Comparison of ENCODE assay signal across 15 cellular contexts in the genomic region with DNA sequence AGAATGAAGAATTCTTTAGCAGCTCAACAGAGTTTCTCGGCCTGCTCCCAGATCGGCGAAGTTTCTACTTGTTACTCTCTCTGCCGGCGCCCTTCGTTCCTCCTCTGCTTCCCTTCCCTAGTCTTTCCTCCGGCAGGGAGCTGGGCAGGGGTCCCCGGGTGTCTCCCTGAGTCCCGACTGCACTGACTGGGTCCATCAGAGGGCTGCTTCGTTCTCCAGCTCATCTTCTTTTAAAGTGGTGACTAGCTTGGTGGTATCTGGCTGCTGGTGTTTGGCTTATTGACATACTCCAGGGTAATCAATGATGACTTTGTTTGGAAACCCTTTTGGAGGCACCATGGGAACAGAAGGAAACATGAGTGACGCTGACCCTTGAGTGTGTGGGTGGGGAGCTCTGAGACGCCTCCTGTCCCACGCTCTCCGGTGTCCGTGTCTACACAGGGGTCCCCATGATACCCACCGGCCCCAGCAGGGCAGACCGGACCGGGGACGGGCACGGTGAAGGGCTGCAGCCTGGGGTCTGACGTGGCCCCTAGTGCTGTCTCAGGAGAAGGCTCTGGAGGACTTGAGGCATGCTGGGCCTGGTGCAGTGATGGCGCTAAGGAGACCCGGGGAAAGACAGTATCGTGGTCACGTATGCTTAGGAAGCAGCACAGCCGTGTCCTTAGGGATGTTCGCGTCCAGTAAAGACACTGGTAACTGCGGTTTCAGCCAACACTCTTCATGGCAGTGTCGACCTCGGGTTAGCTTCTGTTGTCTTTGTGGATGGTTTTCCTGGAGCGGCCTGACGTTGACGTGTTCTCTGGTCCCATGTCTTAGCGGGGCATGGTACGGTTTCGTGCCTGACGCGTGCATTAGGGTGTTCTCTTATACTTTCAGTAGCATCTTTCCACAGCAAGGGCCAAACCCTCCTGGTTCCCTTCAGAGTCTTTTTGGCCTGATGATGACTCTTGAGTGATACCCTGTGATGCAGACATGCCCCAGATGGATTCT. TPM values are rescaled to one million over a fixed set of nuclear protein-coding genes. Genes with fewer than 3 reads are reported as not detected.
DNase-seq lines count a peak whose midpoint lies in the region; ATAC-seq and TF ChIP-seq lines count a peak whose summit lies in the region.
"Had no signal": no experiment of that assay in that cellular context is flagged by ENCODE, and none has a peak within 500 bp of the region (broad histone marks: within the 10 kb centered on the region; RNA-seq: fewer than 3 reads in every experiment).

No MANE protein-coding gene starts in this region.

- no peaks in the 10 kb centered on the region for H3K79me1 ChIP-seq in H9 (ENCODE audit: insufficient read depth, low read depth, low read length, poor library complexity, severe bottlenecking)

- no peaks in the 10 kb centered on the region for H3K23me2 ChIP-seq in H9 (ENCODE audit: insufficient read length, low read depth, low read length, poor library complexity, severe bottlenecking)

- H3K9me3 Mint-ChIP-seq in Caco-2 (ENCODE audit: unreplicated experiment) (no peaks in the 10 kb centered on the region), H9 (no peaks in the 10 kb centered on the region), brain (no peaks in the 10 kb centered on the region), neural progenitor cell (no peaks in the 10 kb centered on the region)
- H3K9me3 Mint-ChIP-seq: effector memory CD8-positive, alpha-beta T cell; immature natural killer cell; natural killer cell had no signal

- H3K4me1 ChIP-seq in Caco-2 (no peaks in the 10 kb centered on the region), H9 (ENCODE audit: insufficient read depth, low read length) (no peaks in the 10 kb centered on the region), neural progenitor cell (no peaks in the 10 kb centered on the region), HAP-1 (no peaks in the 10 kb centered on the region)

- H3K14ac ChIP-seq in H9 (ENCODE audit: insufficient read depth, low read length): no peak overlapping the region

- H2BK12ac ChIP-seq in H9 (ENCODE audit: insufficient read length, low read depth, low read length): no peak overlapping the region

- BruUV-seq in Caco-2 (replicated peaks; lab: Mats Ljungman, UMichigan): no TSS peak

- DNase-seq in Caco-2: no peak
- no peak for DNase-seq in H9
- DNase-seq in neural progenitor cell (ENCODE audit: low spot score): no peak
- no peak for DNase-seq in HAP-1 (ENCODE audit: low spot score in 2 of 2)
- no peak for DNase-seq in activated CD4-positive, CD25-positive, alpha-beta regulatory T cell (lab: John Stamatoyannopoulos, UW)
- DNase-seq: cerebellar nuclear complex; effector memory CD8-positive, alpha-beta T cell; immature natural killer cell; Kasumi-1; natural killer cell; NCI-H1105 treated with DMSO at 0.1 percent for 48 hours; NCI-H69; stimulated activated CD8-positive, alpha-beta memory T cell treated with anti-CD3 and anti-CD28 coated beads, Interleukin-4, amount 100 ng/mL, for 48 hours had no signal

- no peak overlapping the region for H3K18ac ChIP-seq in H9 (ENCODE audit: insufficient read length, low read depth, low read length)

- no peak overlapping the region for H3T11ph ChIP-seq in H9 (ENCODE audit: low read length)

- H3K4ac ChIP-seq in H9 (ENCODE audit: low read depth, low read length): no peak overlapping the region

- H4K8ac ChIP-seq in H9 (replicated peaks; ENCODE audit: insufficient read length, low read depth, low read length): no peak overlapping the region

- intact Hi-C loops in Caco-2 (cut with micrococcal nuclease; ENCODE audit: unreplicated experiment): no loop called here

- no peak overlapping the region for H3K4me2 ChIP-seq in H9 (ENCODE audit: insufficient read depth, insufficient read length, low read length)
- H3K4me2 ChIP-seq in neural progenitor cell: no peak overlapping the region

- TF ChIP-seq CTCF in Caco-2 (IDR thresholded peaks at IDR 0.05; ENCODE audit: insufficient read depth in 1 of 2, low read depth in 1 of 2, low read length in 1 of 2, severe bottlenecking in 1 of 2, unreplicated experiment in 1 of 2) (no peak), H9 (conservative IDR thresholded peaks at IDR 0.05) (no peak), brain (conservative IDR thresholded peaks at IDR 0.05) (no peak), neural progenitor cell (IDR thresholded peaks at IDR 0.05) (no peak)

- no peak overlapping the region for H2AK5ac ChIP-seq in H9 (ENCODE audit: insufficient read length, low read length)

- H3K9me3 ChIP-seq in Caco-2: no peaks in the 10 kb centered on the region
- no peaks in the 10 kb centered on the region for H3K9me3 ChIP-seq in H9 (ENCODE audit: control insufficient read depth, low read depth, low read length)
- no peaks in the 10 kb centered on the region for H3K9me3 ChIP-seq in neural progenitor cell (ENCODE audit: low read depth)
- H3K9me3 ChIP-seq in HAP-1: no peaks in the 10 kb centered on the region

- H3K27me3 ChIP-seq in Caco-2 (replicated peaks; ENCODE audit: control insufficient read depth, insufficient read depth, low read length): no peaks in the 10 kb centered on the region
- H3K27me3 ChIP-seq in H9 (ENCODE audit: insufficient read depth, low read length): no peaks in the 10 kb centered on the region
- no peaks in the 10 kb centered on the region for H3K27me3 ChIP-seq in neural progenitor cell
- no peaks in the 10 kb centered on the region for H3K27me3 ChIP-seq in HAP-1 (ENCODE audit: low read depth)

- no peak overlapping the region for H3K23ac ChIP-seq in H9 (ENCODE audit: insufficient read length, low read depth, low read length)

- peak overlapping the region; percentile 55 for H3K27ac Mint-ChIP-seq in Caco-2 (ENCODE audit: unreplicated experiment)
- peak overlapping the region in 2 of 3 experiments; percentile 53; a peak in 2 of 7 replicates for H3K27ac Mint-ChIP-seq in H9
- H3K27ac Mint-ChIP-seq in brain: peak overlapping the region in 3 of 5 experiments; percentile 68 to 90 (median 87)
- H3K27ac Mint-ChIP-seq in neural progenitor cell: peak overlapping the region; percentile 21

- H3K79me2 ChIP-seq in H9 (ENCODE audit: insufficient read depth, low read length): no peaks in the 10 kb centered on the region
- no peaks in the 10 kb centered on the region for H3K79me2 ChIP-seq in neural progenitor cell (ENCODE audit: low read depth)

- H3K4me3 Mint-ChIP-seq in Caco-2 (ENCODE audit: unreplicated experiment): peak overlapping the region; percentile 34
- H3K4me3 Mint-ChIP-seq in H9: no peak overlapping the region
- no peak overlapping the region for H3K4me3 Mint-ChIP-seq in brain
- H3K4me3 Mint-ChIP-seq in neural progenitor cell: no peak overlapping the region
- H3K4me3 Mint-ChIP-seq: effector memory CD8-positive, alpha-beta T cell; immature natural killer cell; natural killer cell had no signal

- no peaks in the 10 kb centered on the region for H3F3A ChIP-seq in neural progenitor cell (ENCODE audit: low read depth)

- no CpG with 5 or more reads among the region's 39 CpGs for WGBS in H9 (ENCODE audit: extremely low coverage, insufficient read length, low lambda C conversion rate)

- CTCF ChIA-PET in Caco-2 (lab: Charles Lee): interaction anchor here (0.6 to 1.0 kb wide), 2 partner anchors 76 to 183 kb away, joined by 4 to 5 read pairs; no protein-coding TSS in a partner anchor

- H2BK20ac ChIP-seq in H9 (ENCODE audit: low read depth, low read length, poor library complexity, severe bottlenecking): no peak overlapping the region

- H2BK120ac ChIP-seq in H9 (ENCODE audit: low read depth, low read length, poor library complexity, severe bottlenecking): no peak overlapping the region

- no peak for ATAC-seq in GM18873 (IDR thresholded peaks at IDR 0.05; ENCODE audit: low FRiP score, unreplicated experiment)
- ATAC-seq: effector memory CD8-positive, alpha-beta T cell; natural killer cell had no signal

- no peak overlapping the region for H3K56ac ChIP-seq in H9 (ENCODE audit: insufficient read length, low read depth, low read length)

- H2AFZ ChIP-seq in H9 (ENCODE audit: low read length): no peak overlapping the region
- H2AFZ ChIP-seq in neural progenitor cell (replicated peaks): no peak overlapping the region

- POLR2A ChIA-PET in Caco-2 (lab: Charles Lee): no interaction called here

- H3K36me3 Mint-ChIP-seq in Caco-2 (ENCODE audit: insufficient read depth, unreplicated experiment) (peaks cover 86% of the 10 kb centered on the region), H9 (ENCODE audit: insufficient read depth in 1 of 3, low read depth in 3 of 3) (peaks cover 30 to 86% (median 79%) of the 10 kb centered on the region in 3 experiments), brain (peaks cover 81% of the 10 kb centered on the region), neural progenitor cell (peaks cover 33% of the 10 kb centered on the region)
- H3K36me3 Mint-ChIP-seq: natural killer cell had no signal

- H3K27me3 Mint-ChIP-seq in Caco-2 (ENCODE audit: insufficient read depth, unreplicated experiment) (no peaks in the 10 kb centered on the region), H9 (ENCODE audit: low read depth) (no peaks in the 10 kb centered on the region; the same call in 1 of the 2 replicates), brain (no peaks in the 10 kb centered on the region), neural progenitor cell (ENCODE audit: insufficient read depth, low read depth) (peaks cover 8% of the 10 kb centered on the region)
- H3K27me3 Mint-ChIP-seq: effector memory CD8-positive, alpha-beta T cell had no signal

- H4K20me1 ChIP-seq in H9 (ENCODE audit: control insufficient read depth, insufficient read depth, insufficient read length) (no peaks in the 10 kb centered on the region), neural progenitor cell (ENCODE audit: low read depth) (no peaks in the 10 kb centered on the region)

- H3K4me3 ChIP-seq in Caco-2 (ENCODE audit: low read depth, low read length) (no peak overlapping the region), neural progenitor cell (no peak overlapping the region), HAP-1 (no peak overlapping the region)

- H3K36me3 ChIP-seq in Caco-2 (ENCODE audit: control insufficient read depth, insufficient read depth, low read length) (peaks cover 4% of the 10 kb centered on the region), neural progenitor cell (no peaks in the 10 kb centered on the region), HAP-1 (replicated peaks) (peaks cover 87% of the 10 kb centered on the region)

- no peaks in the 10 kb centered on the region for H3K4me1 Mint-ChIP-seq in Caco-2 (ENCODE audit: low read depth, unreplicated experiment)
- H3K4me1 Mint-ChIP-seq in H9: no peaks in the 10 kb centered on the region
- H3K4me1 Mint-ChIP-seq in brain: peaks cover 12% of the 10 kb centered on the region
- peaks cover under 1% of the 10 kb centered on the region for H3K4me1 Mint-ChIP-seq in neural progenitor cell
- H3K4me1 Mint-ChIP-seq: immature natural killer cell, natural killer cell had no signal

- no peak overlapping the region for H2BK15ac ChIP-seq in H9 (ENCODE audit: low read depth, low read length)

- in situ Hi-C loops in HAP-1 (cut with MboI; ENCODE audit: low sequenced_read_pairs): no loop called here

- H4K5ac ChIP-seq in H9 (ENCODE audit: insufficient read length, low read depth, low read length): no peak overlapping the region

- H3K27ac ChIP-seq in H9 (ENCODE audit: insufficient read length, low read depth, low read length) (no peak overlapping the region), neural progenitor cell (no peak overlapping the region)

- no peak overlapping the region for H2BK5ac ChIP-seq in H9 (ENCODE audit: insufficient read length, low read length)

- H3K9ac ChIP-seq in H9 (ENCODE audit: extremely low read depth, insufficient read length, low read length) (no peak overlapping the region), neural progenitor cell (no peak overlapping the region)

- no peak overlapping the region for H4K91ac ChIP-seq in H9 (ENCODE audit: insufficient read length, low read depth, low read length)

RNA-seq across cellular contexts. Expression of a gene that starts 23.8 kb away (rescaled TPM):
- total RNA-seq in Caco-2 (2022) (48.8 and 51.5 TPM in 2 replicates), H9 (2021) (24.8 and 25.5 TPM in 2 replicates), neural progenitor cell (ENCODE audit: low replicate concordance) (17.7 and 23.7 TPM in 2 replicates)
- 45.8 TPM for polyA plus RNA-seq in brain (ENCODE audit: insufficient read depth, low read depth, low replicate concordance)

Comparison
In these comparisons a context has a peak if more than half of its experiments do, and no peak if none do; other contexts are left out.
1. H3K27ac Mint-ChIP-seq: peak in every context shown above with its lines; median percentile 87 in brain; 55 in Caco-2; 53 in H9; 21 in neural progenitor cell.